Comparison of ENCODE assay signal across 23 cellular contexts in genomic region chr5:147092044-147092443, GRCh38.
A peak's percentile ranks its signal among the peaks of the same experiment; 100 is the strongest.
DNase-seq lines count a peak whose midpoint lies in the region; ATAC-seq and TF ChIP-seq lines count a peak whose summit lies in the region.
"Had no signal": no experiment of that assay in that cellular context is flagged by ENCODE, and none has a peak within 500 bp of the region (broad histone marks: within the 10 kb centered on the region; RNA-seq: fewer than 3 reads in every experiment).

No MANE protein-coding gene starts in this region.

- ATAC-seq in stimulated activated naive B cell treated with anti-CD40 and anti-IgM and Interleukin-4, amounts not matched to agents 10 μg/mL and 1 μg/mL and 100 μg/mL, for 72 hours (replicated peaks), result no peak
- no peak for ATAC-seq in GM21576 (IDR thresholded peaks at IDR 0.05; ENCODE audit: unreplicated experiment)
- ATAC-seq in HG03520 (IDR thresholded peaks at IDR 0.05; ENCODE audit: unreplicated experiment), result no peak
- ATAC-seq: CD8-positive, alpha-beta T cell; HCT116 had no signal

- CTCF ChIA-PET in Calu3 (lab: Charles Lee), result interaction anchor here (0.6 kb wide), 1 partner anchor 641 kb away, joined by 5 read pairs; no protein-coding TSS in a partner anchor

- BruUV-seq in Calu3 (replicated peaks; lab: Mats Ljungman, UMichigan), result no TSS peak

- no peak overlapping the region for H3K27ac Mint-ChIP-seq in Calu3 (ENCODE audit: unreplicated experiment)
- no peak overlapping the region for H3K27ac Mint-ChIP-seq in stimulated activated naive B cell treated with anti-CD40 and anti-IgM and Interleukin-4, amounts not matched to agents 10 μg/mL and 1 μg/mL and 100 μg/mL, for 72 hours
- H3K27ac Mint-ChIP-seq: B cell; CD8-positive, alpha-beta T cell; IgD-negative memory B cell had no signal

- H3K27me3 Mint-ChIP-seq in Calu3 (ENCODE audit: unreplicated experiment), result no peaks in the 10 kb centered on the region
- no peaks in the 10 kb centered on the region for H3K27me3 Mint-ChIP-seq in stimulated activated naive B cell treated with anti-CD40 and anti-IgM and Interleukin-4, amounts not matched to agents 10 μg/mL and 1 μg/mL and 100 μg/mL, for 72 hours
- H3K27me3 Mint-ChIP-seq: B cell, IgD-negative memory B cell had no signal

- no peaks in the 10 kb centered on the region for H3K36me3 Mint-ChIP-seq in Calu3 (ENCODE audit: insufficient read depth, unreplicated experiment)
- no peaks in the 10 kb centered on the region for H3K36me3 Mint-ChIP-seq in stimulated activated naive B cell treated with anti-CD40 and anti-IgM and Interleukin-4, amounts not matched to agents 10 μg/mL and 1 μg/mL and 100 μg/mL, for 72 hours
- H3K36me3 Mint-ChIP-seq: CD8-positive, alpha-beta T cell; IgD-negative memory B cell had no signal

- intact Hi-C loops in Calu3 (cut with micrococcal nuclease; ENCODE audit: unreplicated experiment), result no loop called here

- DNase-seq in SK-MEL-5 (ENCODE audit: low read depth, low spot score), result peak; percentile 46
- peak; percentile 86 for DNase-seq in globus pallidus (ENCODE audit: low spot score)
- DNase-seq in pons (ENCODE audit: low spot score), result peak; percentile 86
- DNase-seq in Calu3, result no peak
- DNase-seq in stimulated activated naive B cell treated with anti-CD40 and anti-IgM and Interleukin-4, amounts not matched to agents 10 μg/mL and 1 μg/mL and 100 μg/mL, for 72 hours, result no peak
- DNase-seq: Caco-2; CD8-positive, alpha-beta T cell; DMS79 treated with DMSO at 0.1 percent for 48 hours; GF-D8; MM.1S; NCI-H1417; NCI-H187; NCI-H2081 treated with DMSO at 0.1 percent for 48 hours; NCI-H2171 treated with DMSO at 0.1 percent for 48 hours; NCI-H345; NCI-H524; Right ventricle myocardium superior; RPMI8226 had no signal

- in situ Hi-C loops in SK-MEL-5 (cut with HindIII; ENCODE audit: low pct_unique_long_range_greater_than_20kb, low sequenced_read_pairs), result no loop called here

- H3K4me1 Mint-ChIP-seq in Calu3 (ENCODE audit: low read depth, unreplicated experiment), result no peaks in the 10 kb centered on the region
- H3K4me1 Mint-ChIP-seq in stimulated activated naive B cell treated with anti-CD40 and anti-IgM and Interleukin-4, amounts not matched to agents 10 μg/mL and 1 μg/mL and 100 μg/mL, for 72 hours, result no peaks in the 10 kb centered on the region
- H3K4me1 Mint-ChIP-seq: B cell, IgD-negative memory B cell had no signal

- no peak overlapping the region for H3K4me3 Mint-ChIP-seq in Calu3 (ENCODE audit: low read depth, unreplicated experiment)
- no peak overlapping the region for H3K4me3 Mint-ChIP-seq in stimulated activated naive B cell treated with anti-CD40 and anti-IgM and Interleukin-4, amounts not matched to agents 10 μg/mL and 1 μg/mL and 100 μg/mL, for 72 hours
- H3K4me3 Mint-ChIP-seq: B cell; CD8-positive, alpha-beta T cell; IgD-negative memory B cell had no signal

- TF ChIP-seq CTCF in Calu3 (IDR thresholded peaks at IDR 0.05; ENCODE audit: unreplicated experiment), result no peak

- no peaks in the 10 kb centered on the region for H3K9me3 Mint-ChIP-seq in Calu3 (ENCODE audit: low read depth, unreplicated experiment)
- H3K9me3 Mint-ChIP-seq in stimulated activated naive B cell treated with anti-CD40 and anti-IgM and Interleukin-4, amounts not matched to agents 10 μg/mL and 1 μg/mL and 100 μg/mL, for 72 hours, result no peaks in the 10 kb centered on the region
- H3K9me3 Mint-ChIP-seq: CD8-positive, alpha-beta T cell had no signal

Comparison
In these comparisons a context has a peak if more than half of its experiments do, and no peak if none do; other contexts are left out.
1. DNase-seq: peak in SK-MEL-5 (single experiment), globus pallidus (single experiment) and pons (single experiment); none in Calu3 (single experiment) and stimulated activated naive B cell treated with anti-CD40 and anti-IgM and Interleukin-4, amounts not matched to agents 10 μg/mL and 1 μg/mL and 100 μg/mL, for 72 hours (single experiment).